In the genomic region with DNA sequence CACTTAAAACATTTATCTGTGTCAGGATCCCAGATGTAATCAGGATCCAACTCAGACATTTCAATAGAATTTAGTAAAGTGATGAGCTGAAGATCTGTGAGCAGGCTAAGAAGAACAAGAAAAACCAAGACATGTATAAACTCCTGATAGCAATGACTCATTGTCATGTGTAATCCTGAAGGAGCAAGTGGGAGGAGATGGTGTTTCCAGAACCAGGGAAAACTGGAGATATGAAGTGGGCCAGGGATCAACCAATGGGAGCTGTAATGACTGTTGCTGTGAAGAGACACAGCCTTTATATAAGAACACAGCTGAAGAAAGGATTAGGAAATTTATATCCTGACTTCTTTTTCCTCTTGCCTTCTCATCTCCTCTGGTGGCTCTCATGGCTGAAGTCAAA, we compare ENCODE assay signal across 23 cellular contexts.
DNase-seq lines count a peak whose midpoint lies in the region; ATAC-seq and TF ChIP-seq lines count a peak whose summit lies in the region.
"Had no signal": no experiment of that assay in that cellular context is flagged by ENCODE, and none has a peak within 500 bp of the region (broad histone marks: within the 10 kb centered on the region; RNA-seq: fewer than 3 reads in every experiment).

No MANE protein-coding gene starts in this region.

- no peak overlapping the region for H3K4me3 ChIP-seq in right atrium auricular region
- no peak overlapping the region for H3K4me3 ChIP-seq in fibroblast of mammary gland (ENCODE audit: control insufficient read depth, low read depth, low read length)
- no peak overlapping the region for H3K4me3 ChIP-seq in vagina
- H3K4me3 ChIP-seq in testis = no peak overlapping the region
- H3K4me3 ChIP-seq: BLaER1, lung, pancreas, uterus had no signal

- no peaks in the 10 kb centered on the region for H3K36me3 Mint-ChIP-seq in activated T-helper 1 cell treated with anti-CD3 and anti-CD28 coated beads, Interleukin-12 subunit alpha, Interleukin-12 subunit beta, Interleukin-2, Interleukin-4 antibody, amounts not matched to agents 30 ng/mL and 10 ng/mL and 1 ng/mL, durations not matched to agents 14 hours and 24 hours and 36 hours (ENCODE audit: low read depth)
- H3K36me3 Mint-ChIP-seq: activated naive CD4-positive, alpha-beta T cell treated with anti-CD3 and anti-CD28 coated beads, Interleukin-2, amount 10 ng/mL, durations not matched to agents 7 days and 5 days; brain; naive B cell had no signal

- H3K36me3 ChIP-seq in right atrium auricular region = no peaks in the 10 kb centered on the region
- no peaks in the 10 kb centered on the region for H3K36me3 ChIP-seq in vagina
- H3K36me3 ChIP-seq in testis (ENCODE audit: low read depth, missing control alignments) = no peaks in the 10 kb centered on the region
- H3K36me3 ChIP-seq: BLaER1, pancreas, uterus had no signal

- no peak overlapping the region for H3K27ac Mint-ChIP-seq in activated T-helper 1 cell treated with anti-CD3 and anti-CD28 coated beads, Interleukin-12 subunit alpha, Interleukin-12 subunit beta, Interleukin-2, Interleukin-4 antibody, amounts not matched to agents 30 ng/mL and 10 ng/mL and 1 ng/mL, durations not matched to agents 14 hours and 24 hours and 36 hours
- H3K27ac Mint-ChIP-seq: activated naive CD4-positive, alpha-beta T cell treated with anti-CD3 and anti-CD28 coated beads, Interleukin-2, amount 10 ng/mL, durations not matched to agents 7 days and 5 days; naive B cell; T-helper 1 cell treated with Interleukin-12 subunit alpha and Interleukin-12 subunit beta and Interleukin-4 antibody, amounts not matched to agents 30 μg/mL and 1 μg/mL, for 36 hours had no signal

- H3K27me3 ChIP-seq in right atrium auricular region = no peaks in the 10 kb centered on the region
- H3K27me3 ChIP-seq in vagina = no peaks in the 10 kb centered on the region
- H3K27me3 ChIP-seq in testis = no peaks in the 10 kb centered on the region
- H3K27me3 ChIP-seq: BLaER1, pancreas, uterus had no signal

- H3K27me3 Mint-ChIP-seq in activated T-helper 1 cell treated with anti-CD3 and anti-CD28 coated beads, Interleukin-12 subunit alpha, Interleukin-12 subunit beta, Interleukin-2, Interleukin-4 antibody, amounts not matched to agents 30 ng/mL and 10 ng/mL and 1 ng/mL, durations not matched to agents 14 hours and 24 hours and 36 hours (ENCODE audit: insufficient read depth) = no peaks in the 10 kb centered on the region
- H3K27me3 Mint-ChIP-seq: activated naive CD4-positive, alpha-beta T cell treated with anti-CD3 and anti-CD28 coated beads, Interleukin-2, amount 10 ng/mL, durations not matched to agents 7 days and 5 days; brain; naive B cell had no signal

- no peak overlapping the region for H3K27ac ChIP-seq in right atrium auricular region
- H3K27ac ChIP-seq in vagina = peak overlapping the region; percentile 24
- H3K27ac ChIP-seq in testis = no peak overlapping the region
- H3K27ac ChIP-seq: BLaER1, epithelial cell of prostate, pancreas, VCaP had no signal

- TF ChIP-seq CTCF in right atrium auricular region (IDR thresholded peaks at IDR 0.05) = no peak
- TF ChIP-seq CTCF in fibroblast of mammary gland (conservative IDR thresholded peaks at IDR 0.05; ENCODE audit: control insufficient read depth, insufficient read depth, low read depth, low read length) = no peak
- TF ChIP-seq CTCF in vagina (IDR thresholded peaks at IDR 0.05) = no peak
- no peak for TF ChIP-seq CTCF in testis (IDR thresholded peaks at IDR 0.05)

- intact Hi-C loops in Right ventricle myocardium superior (cut with DNase I) = no loop called here
- intact Hi-C loops in vagina (cut with DNase I) = no loop called here
- intact Hi-C loops in activated T-helper 1 cell treated with anti-CD3 and anti-CD28 coated beads, Interleukin-12 subunit alpha, Interleukin-12 subunit beta, Interleukin-2, Interleukin-4 antibody, amounts not matched to agents 30 ng/mL and 10 ng/mL and 1 ng/mL, durations not matched to agents 14 hours and 24 hours and 36 hours (cut with micrococcal nuclease) = no loop called here
- intact Hi-C loops in testis (cut with DNase I; ENCODE audit: low total_unique reads) = no loop called here

- H3K4me1 Mint-ChIP-seq in activated T-helper 1 cell treated with anti-CD3 and anti-CD28 coated beads, Interleukin-12 subunit alpha, Interleukin-12 subunit beta, Interleukin-2, Interleukin-4 antibody, amounts not matched to agents 30 ng/mL and 10 ng/mL and 1 ng/mL, durations not matched to agents 14 hours and 24 hours and 36 hours (ENCODE audit: low read depth) = no peaks in the 10 kb centered on the region
- H3K4me1 Mint-ChIP-seq: activated naive CD4-positive, alpha-beta T cell treated with anti-CD3 and anti-CD28 coated beads, Interleukin-2, amount 10 ng/mL, durations not matched to agents 7 days and 5 days; brain; naive B cell had no signal

- no peak for DNase-seq in Right ventricle myocardium superior
- no peak for DNase-seq in right atrium auricular region (ENCODE audit: low spot score)
- DNase-seq in fibroblast of mammary gland (ENCODE audit: low read depth) = peak; percentile 40
- DNase-seq in kidney tubule cell (ENCODE audit: low spot score) = peak; percentile 42
- no peak for DNase-seq in vagina (ENCODE audit: extremely low spot score in 2 of 2)
- no peak for DNase-seq in activated T-helper 1 cell treated with anti-CD3 and anti-CD28 coated beads, Interleukin-12 subunit alpha, Interleukin-12 subunit beta, Interleukin-2, Interleukin-4 antibody, amounts not matched to agents 30 ng/mL and 10 ng/mL and 1 ng/mL, durations not matched to agents 14 hours and 24 hours and 36 hours (ENCODE audit: low spot score)
- no peak for DNase-seq in HT-29 (ENCODE audit: low spot score)
- DNase-seq in testis = no peak
- DNase-seq: activated CD4-positive, alpha-beta T cell treated with anti-CD3 and anti-CD28 coated beads, Interleukin-2, amount 50 U/mL, for 48 hours; activated naive CD4-positive, alpha-beta T cell treated with anti-CD3 and anti-CD28 coated beads, Interleukin-2, amount 10 ng/mL, durations not matched to agents 7 days and 5 days; Kasumi-1; naive B cell; NCI-H1417; NCI-H69; pancreas; stimulated activated CD4-positive, alpha-beta T cell treated with anti-CD3 and anti-CD28 coated beads, Interleukin-4, amount 100 ng/mL, for 4 hours; uterus had no signal

- TF ChIP-seq POLR2A in vagina (IDR thresholded peaks at IDR 0.05) = no peak
- no peak for TF ChIP-seq POLR2A in testis (IDR thresholded peaks at IDR 0.05)

- H3K9me3 ChIP-seq in right atrium auricular region = no peaks in the 10 kb centered on the region
- no peaks in the 10 kb centered on the region for H3K9me3 ChIP-seq in vagina
- no peaks in the 10 kb centered on the region for H3K9me3 ChIP-seq in testis
- H3K9me3 ChIP-seq: pancreas, uterus had no signal

- H3K4me3 Mint-ChIP-seq in activated T-helper 1 cell treated with anti-CD3 and anti-CD28 coated beads, Interleukin-12 subunit alpha, Interleukin-12 subunit beta, Interleukin-2, Interleukin-4 antibody, amounts not matched to agents 30 ng/mL and 10 ng/mL and 1 ng/mL, durations not matched to agents 14 hours and 24 hours and 36 hours = no peak overlapping the region
- H3K4me3 Mint-ChIP-seq: activated naive CD4-positive, alpha-beta T cell treated with anti-CD3 and anti-CD28 coated beads, Interleukin-2, amount 10 ng/mL, durations not matched to agents 7 days and 5 days; brain; naive B cell; T-helper 1 cell treated with Interleukin-12 subunit alpha and Interleukin-12 subunit beta and Interleukin-4 antibody, amounts not matched to agents 30 μg/mL and 1 μg/mL, for 36 hours had no signal

- peak; percentile 71 for ATAC-seq in Right ventricle myocardium superior (ENCODE audit: poor library complexity)

- no peaks in the 10 kb centered on the region for H3K4me1 ChIP-seq in right atrium auricular region
- H3K4me1 ChIP-seq in vagina = no peaks in the 10 kb centered on the region
- H3K4me1 ChIP-seq in testis = no peaks in the 10 kb centered on the region
- H3K4me1 ChIP-seq: BLaER1, uterus had no signal

- peaks cover 7% of the 10 kb centered on the region for H3K9me3 Mint-ChIP-seq in activated T-helper 1 cell treated with anti-CD3 and anti-CD28 coated beads, Interleukin-12 subunit alpha, Interleukin-12 subunit beta, Interleukin-2, Interleukin-4 antibody, amounts not matched to agents 30 ng/mL and 10 ng/mL and 1 ng/mL, durations not matched to agents 14 hours and 24 hours and 36 hours

Comparison
In these comparisons a context has a peak if more than half of its experiments do, and no peak if none do; other contexts are left out.
1. DNase-seq: peak in fibroblast of mammary gland (single experiment) and kidney tubule cell (single experiment); none in Right ventricle myocardium superior (single experiment), right atrium auricular region (single experiment), vagina (0 of 2), activated T-helper 1 cell treated with anti-CD3 and anti-CD28 coated beads, Interleukin-12 subunit alpha, Interleukin-12 subunit beta, Interleukin-2, Interleukin-4 antibody, amounts not matched to agents 30 ng/mL and 10 ng/mL and 1 ng/mL, durations not matched to agents 14 hours and 24 hours and 36 hours (single experiment), HT-29 (single experiment) and testis (single experiment).